Comparison of ENCODE assay signal across 26 cellular contexts in the genomic region with DNA sequence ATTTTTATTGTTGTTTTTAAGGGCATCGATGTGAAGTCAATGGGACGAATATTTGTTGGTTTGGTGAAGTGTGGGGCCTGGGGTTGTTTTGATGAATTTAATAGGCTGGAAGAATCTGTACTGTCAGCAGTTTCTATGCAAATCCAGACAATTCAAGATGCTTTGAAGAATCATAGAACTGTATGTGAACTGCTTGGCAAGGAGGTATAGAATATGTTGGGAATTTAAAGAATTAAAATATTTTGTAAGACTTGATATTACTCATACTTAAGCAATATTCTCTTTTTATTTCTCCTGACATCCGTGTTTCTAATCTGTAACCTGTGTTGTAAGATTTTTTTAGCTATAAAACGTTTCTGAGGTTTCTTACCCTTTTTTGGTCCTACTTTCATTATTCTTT.
DNase-seq lines count a peak whose midpoint lies in the region; ATAC-seq and TF ChIP-seq lines count a peak whose summit lies in the region.
"Had no signal": no experiment of that assay in that cellular context is flagged by ENCODE, and none has a peak within 500 bp of the region (broad histone marks: within the 10 kb centered on the region; RNA-seq: fewer than 3 reads in every experiment).

No MANE protein-coding gene starts in this region.

- TF ChIP-seq CTCF in SK-N-SH (IDR thresholded peaks at IDR 0.05) (no peak), RWPE1 (conservative IDR thresholded peaks at IDR 0.05; ENCODE audit: low read depth) (no peak), retinal pigment epithelial cell (conservative IDR thresholded peaks at IDR 0.05; ENCODE audit: low read depth, low read length) (no peak)

- H3K9ac ChIP-seq in SK-N-SH = no peak overlapping the region

- no peak overlapping the region for H2AFZ ChIP-seq in SK-N-SH (ENCODE audit: low read depth)

- CTCF ChIA-PET in SK-N-SH (lab: Yijun Ruan, JAX) = interaction anchor here (1.6 kb wide), 1 partner anchor 22 kb away, joined by 3 read pairs; no protein-coding TSS in a partner anchor
- CTCF ChIA-PET in RWPE1 (lab: Yijun Ruan, JAX) = interaction anchor here (0.6 kb wide), 1 partner anchor 1671 kb away, joined by 3 read pairs; no protein-coding TSS in a partner anchor

- POLR2A ChIA-PET in SK-N-SH (lab: Yijun Ruan, JAX) (no interaction called here), RWPE1 (lab: Yijun Ruan, JAX; ENCODE audit: low non-redundant PET) (no interaction called here)

- H3K9me3 ChIP-seq in SK-N-SH = no peaks in the 10 kb centered on the region
- H3K9me3 ChIP-seq: ascending aorta had no signal

- H3K4me1 ChIP-seq in SK-N-SH (ENCODE audit: control insufficient read depth in 1 of 2, insufficient read depth in 2 of 2, low read depth in 1 of 2, low read length in 1 of 2) = no peaks in the 10 kb centered on the region; a peak in 1 of 4 replicates
- H3K4me1 ChIP-seq: ascending aorta had no signal

- no peaks in the 10 kb centered on the region for H3K79me2 ChIP-seq in SK-N-SH (ENCODE audit: insufficient read depth)

- no peak for TF ChIP-seq EP300 in SK-N-SH (IDR thresholded peaks at IDR 0.05; ENCODE audit: borderline replicate concordance in 1 of 2, low read depth in 1 of 2, low read length in 1 of 2)

- H3K4me3 ChIP-seq in SK-N-SH (ENCODE audit: low read depth in 2 of 2, low read length in 1 of 2) (no peak overlapping the region), retinal pigment epithelial cell (ENCODE audit: low read length) (no peak overlapping the region)
- H3K4me3 ChIP-seq: ascending aorta had no signal

- DNase-seq in SK-N-SH = no peak
- DNase-seq in RWPE1 (ENCODE audit: low spot score) = no peak
- peak; percentile 83 for DNase-seq in fibroblast of gingiva (ENCODE audit: low read depth)
- DNase-seq in retinal pigment epithelial cell (ENCODE audit: low read depth) = peak; percentile 11
- DNase-seq in erythroblast (lab: John Stamatoyannopoulos, UW) = no peak
- DNase-seq: 8988T; activated CD4-positive, alpha-beta T cell treated with anti-CD3 and anti-CD28 coated beads for 48 hours; activated naive CD4-positive, alpha-beta T cell treated with anti-CD3 and anti-CD28 coated beads, Interleukin-2, amount 10 ng/mL, durations not matched to agents 7 days and 5 days; activated T-cell treated with anti-CD3 and anti-CD28 coated beads, Interleukin-2, amount 50 U/mL, for 72 hours; C1 segment of cervical spinal cord; cerebellar nuclear complex; head of caudate nucleus; Kasumi-1; naive B cell; NCI-H1092; NCI-H2029; NCI-H2227 treated with DMSO at 0.1 percent for 48 hours; PC-3; SHP77 treated with DMSO at 0.1 percent for 48 hours; stimulated activated CD8-positive, alpha-beta memory T cell treated with anti-CD3 and anti-CD28 coated beads, Interleukin-4, amount 100 ng/mL, for 48 hours; T-helper 1 cell had no signal

- no peak for ATAC-seq in SK-N-SH treated with all-trans-retinoic acid at 6 μM for 48 hours
- no peak for ATAC-seq in HG02610 (IDR thresholded peaks at IDR 0.05; ENCODE audit: unreplicated experiment)
- ATAC-seq in HG03095 (IDR thresholded peaks at IDR 0.05; ENCODE audit: unreplicated experiment) = no peak
- ATAC-seq: activated T-cell treated with anti-CD3 and anti-CD28 coated beads, Interleukin-2, amount 50 U/mL, for 72 hours; PC-3; sciatic nerve had no signal

- H3K27ac ChIP-seq in SK-N-SH (ENCODE audit: low read depth in 2 of 2, low read length in 1 of 2) (no peak overlapping the region), RWPE1 (peak overlapping the region; percentile 37; the same call in 1 of the 2 replicates)
- H3K27ac ChIP-seq: ascending aorta had no signal

- peaks cover 56 to 65% of the 10 kb centered on the region in 2 experiments for H3K36me3 ChIP-seq in SK-N-SH (replicated peaks in 1 of 2; ENCODE audit: control insufficient read depth in 1 of 2, insufficient read depth in 2 of 2, low read length in 1 of 2)

- no peak overlapping the region for H3K4me2 ChIP-seq in SK-N-SH

- no peaks in the 10 kb centered on the region for H3K9me2 ChIP-seq in SK-N-SH

- WGBS in SK-N-SH (ENCODE audit: low lambda C conversion rate) = 87% methylated on average over 4 of the region's 4 CpGs

- H4K20me1 ChIP-seq in SK-N-SH (ENCODE audit: insufficient read depth) = no peaks in the 10 kb centered on the region

- no peaks in the 10 kb centered on the region for H3K27me3 ChIP-seq in SK-N-SH (ENCODE audit: insufficient read depth)
- H3K27me3 ChIP-seq: ascending aorta had no signal

- TF ChIP-seq RAD21 in SK-N-SH (IDR thresholded peaks at IDR 0.05; ENCODE audit: low read length) = no peak

- no peak for TF ChIP-seq POLR2A in erythroblast (IDR thresholded peaks at IDR 0.05; ENCODE audit: low read length)

- H3F3A ChIP-seq in SK-N-SH (replicated peaks; ENCODE audit: insufficient read depth) = peaks cover 3% of the 10 kb centered on the region

TF ChIP-seq in SK-N-SH, 30 proteins besides CTCF, POLR2A, EP300 and RAD21 (continues in another document):
- no peak for TF ChIP-seq GABPA (IDR thresholded peaks at IDR 0.05; ENCODE audit: low read depth)
- TF ChIP-seq RFX5 (IDR thresholded peaks at IDR 0.05; ENCODE audit: low read length) = peak; percentile 89
- TF ChIP-seq USF2 (IDR thresholded peaks at IDR 0.05; ENCODE audit: borderline replicate concordance, low read depth, low read length) = no peak
- no peak for TF ChIP-seq YY1 (IDR thresholded peaks at IDR 0.05; ENCODE audit: low read depth)
- TF ChIP-seq REST (IDR thresholded peaks at IDR 0.05; ENCODE audit: low read depth, low read length) = no peak

TF ChIP-seq in SK-N-SH treated with all-trans-retinoic acid at 6 μM for 48 hours, 23 proteins besides CTCF, POLR2A, EP300 and RAD21:
- TF ChIP-seq, protein P1, sequence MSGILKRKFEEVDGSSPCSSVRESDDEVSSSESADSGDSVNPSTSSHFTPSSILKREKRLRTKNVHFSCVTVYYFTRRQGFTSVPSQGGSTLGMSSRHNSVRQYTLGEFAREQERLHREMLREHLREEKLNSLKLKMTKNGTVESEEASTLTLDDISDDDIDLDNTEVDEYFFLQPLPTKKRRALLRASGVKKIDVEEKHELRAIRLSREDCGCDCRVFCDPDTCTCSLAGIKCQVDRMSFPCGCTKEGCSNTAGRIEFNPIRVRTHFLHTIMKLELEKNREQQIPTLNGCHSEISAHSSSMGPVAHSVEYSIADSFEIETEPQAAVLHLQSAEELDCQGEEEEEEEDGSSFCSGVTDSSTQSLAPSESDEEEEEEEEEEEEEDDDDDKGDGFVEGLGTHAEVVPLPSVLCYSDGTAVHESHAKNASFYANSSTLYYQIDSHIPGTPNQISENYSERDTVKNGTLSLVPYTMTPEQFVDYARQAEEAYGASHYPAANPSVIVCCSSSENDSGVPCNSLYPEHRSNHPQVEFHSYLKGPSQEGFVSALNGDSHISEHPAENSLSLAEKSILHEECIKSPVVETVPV (CRISPR knock-in tag; IDR thresholded peaks at IDR 0.05) = no peak
- TF ChIP-seq RARB (CRISPR knock-in tag; IDR thresholded peaks at IDR 0.05) (no peak), ZFP3 (CRISPR knock-in tag; IDR thresholded peaks at IDR 0.05) (no peak), CSDC2 (CRISPR knock-in tag; IDR thresholded peaks at IDR 0.05) (no peak), TOX (CRISPR knock-in tag; IDR thresholded peaks at IDR 0.05; ENCODE audit: borderline replicate concordance) (no peak), ARNTL (CRISPR knock-in tag; IDR thresholded peaks at IDR 0.05; ENCODE audit: borderline replicate concordance, low read depth) (no peak), ZC3H10 (CRISPR knock-in tag; IDR thresholded peaks at IDR 0.05) (no peak), GLIS3 (CRISPR knock-in tag; IDR thresholded peaks at IDR 0.05) (no peak), ESRRG (CRISPR knock-in tag; IDR thresholded peaks at IDR 0.05) (no peak), POU6F1 (CRISPR knock-in tag; IDR thresholded peaks at IDR 0.05; ENCODE audit: borderline replicate concordance, low read depth) (no peak), ZNF565 (CRISPR knock-in tag; conservative IDR thresholded peaks at IDR 0.05; ENCODE audit: low read depth) (no peak)
- TF ChIP-seq, protein P2, sequence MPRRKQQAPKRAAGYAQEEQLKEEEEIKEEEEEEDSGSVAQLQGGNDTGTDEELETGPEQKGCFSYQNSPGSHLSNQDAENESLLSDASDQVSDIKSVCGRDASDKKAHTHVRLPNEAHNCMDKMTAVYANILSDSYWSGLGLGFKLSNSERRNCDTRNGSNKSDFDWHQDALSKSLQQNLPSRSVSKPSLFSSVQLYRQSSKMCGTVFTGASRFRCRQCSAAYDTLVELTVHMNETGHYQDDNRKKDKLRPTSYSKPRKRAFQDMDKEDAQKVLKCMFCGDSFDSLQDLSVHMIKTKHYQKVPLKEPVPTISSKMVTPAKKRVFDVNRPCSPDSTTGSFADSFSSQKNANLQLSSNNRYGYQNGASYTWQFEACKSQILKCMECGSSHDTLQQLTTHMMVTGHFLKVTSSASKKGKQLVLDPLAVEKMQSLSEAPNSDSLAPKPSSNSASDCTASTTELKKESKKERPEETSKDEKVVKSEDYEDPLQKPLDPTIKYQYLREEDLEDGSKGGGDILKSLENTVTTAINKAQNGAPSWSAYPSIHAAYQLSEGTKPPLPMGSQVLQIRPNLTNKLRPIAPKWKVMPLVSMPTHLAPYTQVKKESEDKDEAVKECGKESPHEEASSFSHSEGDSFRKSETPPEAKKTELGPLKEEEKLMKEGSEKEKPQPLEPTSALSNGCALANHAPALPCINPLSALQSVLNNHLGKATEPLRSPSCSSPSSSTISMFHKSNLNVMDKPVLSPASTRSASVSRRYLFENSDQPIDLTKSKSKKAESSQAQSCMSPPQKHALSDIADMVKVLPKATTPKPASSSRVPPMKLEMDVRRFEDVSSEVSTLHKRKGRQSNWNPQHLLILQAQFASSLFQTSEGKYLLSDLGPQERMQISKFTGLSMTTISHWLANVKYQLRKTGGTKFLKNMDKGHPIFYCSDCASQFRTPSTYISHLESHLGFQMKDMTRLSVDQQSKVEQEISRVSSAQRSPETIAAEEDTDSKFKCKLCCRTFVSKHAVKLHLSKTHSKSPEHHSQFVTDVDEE (CRISPR knock-in tag; IDR thresholded peaks at IDR 0.05) = no peak
TF ChIP-seq in SK-N-SH treated with all-trans-retinoic acid at 6 μM for 48 hours: peak in this region for 0.

Comparison
In these comparisons a context has a peak if more than half of its experiments do, and no peak if none do; other contexts are left out.
1. DNase-seq: peak in fibroblast of gingiva (single experiment) and retinal pigment epithelial cell (single experiment); none in SK-N-SH (single experiment), RWPE1 (single experiment) and erythroblast (0 of 2).